9 cellular contexts compared by ENCODE assay signal in the genomic region with DNA sequence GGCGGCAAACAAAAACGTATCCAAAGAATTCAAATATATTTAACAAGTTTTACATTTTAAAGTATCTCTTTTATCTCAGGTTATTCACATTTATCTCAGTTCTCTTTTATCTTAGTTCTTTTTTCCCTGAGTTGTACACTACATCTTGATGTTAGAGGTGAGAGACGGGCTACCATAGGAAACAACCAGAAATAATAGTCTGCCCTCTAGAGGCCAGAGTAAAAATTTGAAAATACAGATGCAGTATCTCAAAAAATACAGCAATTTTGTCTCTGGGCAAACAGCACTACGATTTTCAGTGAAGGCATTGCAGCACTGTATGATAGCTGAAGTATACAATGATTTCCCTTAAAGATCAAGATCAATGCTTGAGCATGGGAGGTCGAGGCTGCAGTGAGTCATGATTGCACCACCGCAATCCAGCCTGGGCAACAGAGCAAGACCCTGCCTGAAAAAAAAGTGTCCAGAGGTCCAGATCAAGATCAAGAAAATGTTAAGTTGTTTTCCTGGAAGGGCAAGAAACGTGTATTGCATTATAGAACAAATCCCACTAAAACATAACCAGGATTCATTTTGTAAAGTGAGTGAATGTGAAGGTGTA.
A peak's percentile ranks its signal among the peaks of the same experiment; 100 is the strongest.
DNase-seq lines count a peak whose midpoint lies in the region; ATAC-seq and TF ChIP-seq lines count a peak whose summit lies in the region.
"Had no signal": no experiment of that assay in that cellular context is flagged by ENCODE, and none has a peak within 500 bp of the region (broad histone marks: within the 10 kb centered on the region; RNA-seq: fewer than 3 reads in every experiment).

No MANE protein-coding gene starts in this region.

- peak; percentile 16 for DNase-seq in DMS79 treated with DMSO at 0.1 percent for 48 hours (lab: John Stamatoyannopoulos, UW)
- DNase-seq in DMS79 (lab: John Stamatoyannopoulos, UW), result no peak
- peak; percentile 4 for DNase-seq in NCI-H128 (lab: John Stamatoyannopoulos, UW; ENCODE audit: unreplicated experiment)
- DNase-seq in activated CD8-positive, alpha-beta T cell treated with anti-CD3 and anti-CD28 coated beads, Interleukin-2, amount 10 ng/mL, durations not matched to agents 7 days and 5 days, result no peak
- DNase-seq in kidney epithelial cell (ENCODE audit: low read depth), result no peak
- DNase-seq in stimulated activated CD4-positive, alpha-beta T cell treated with anti-CD3 and anti-CD28 coated beads, Interleukin-2, amount 100 ng/mL, for 24 hours, result no peak
- no peak for DNase-seq in ecto neural progenitor cell (ENCODE audit: low spot score)

- TF ChIP-seq CTCF in kidney epithelial cell (IDR thresholded peaks at IDR 0.05; ENCODE audit: insufficient read depth, low read length, poor library complexity, severe bottlenecking), result peak; percentile 53

- ATAC-seq in GM21619 (IDR thresholded peaks at IDR 0.05; ENCODE audit: unreplicated experiment), result peak; percentile 56
- ATAC-seq in activated CD8-positive, alpha-beta T cell treated with anti-CD3 and anti-CD28 coated beads, Interleukin-2, amount 10 ng/mL, durations not matched to agents 7 days and 5 days, result peak; percentile 60

- POLR2A ChIA-PET in activated CD8-positive, alpha-beta T cell treated with anti-CD3 and anti-CD28 coated beads, Interleukin-2, amount 10 ng/mL, durations not matched to agents 7 days and 5 days (lab: Charles Lee), result no interaction called here

- H3K27ac Mint-ChIP-seq in activated CD8-positive, alpha-beta T cell treated with anti-CD3 and anti-CD28 coated beads, Interleukin-2, amount 10 ng/mL, durations not matched to agents 7 days and 5 days, result no peak overlapping the region

- H3K36me3 ChIP-seq in kidney epithelial cell (ENCODE audit: control insufficient read depth, insufficient read depth, low read length), result no peaks in the 10 kb centered on the region
- H3K36me3 ChIP-seq: BLaER1 treated with 17β-estradiol and CSF1 and Interleukin-3, amounts not matched to agents 10 nM and 100 nM had no signal

- no peaks in the 10 kb centered on the region for H3K9me3 Mint-ChIP-seq in activated CD8-positive, alpha-beta T cell treated with anti-CD3 and anti-CD28 coated beads, Interleukin-2, amount 10 ng/mL, durations not matched to agents 7 days and 5 days (ENCODE audit: insufficient read depth)

- H3K36me3 Mint-ChIP-seq in activated CD8-positive, alpha-beta T cell treated with anti-CD3 and anti-CD28 coated beads, Interleukin-2, amount 10 ng/mL, durations not matched to agents 7 days and 5 days (ENCODE audit: low read depth), result no peaks in the 10 kb centered on the region

- no peak overlapping the region for H3K4me3 Mint-ChIP-seq in activated CD8-positive, alpha-beta T cell treated with anti-CD3 and anti-CD28 coated beads, Interleukin-2, amount 10 ng/mL, durations not matched to agents 7 days and 5 days

- peaks cover 6% of the 10 kb centered on the region for H3K4me1 Mint-ChIP-seq in activated CD8-positive, alpha-beta T cell treated with anti-CD3 and anti-CD28 coated beads, Interleukin-2, amount 10 ng/mL, durations not matched to agents 7 days and 5 days (ENCODE audit: low read depth)

- no peaks in the 10 kb centered on the region for H3K27me3 ChIP-seq in kidney epithelial cell (ENCODE audit: control insufficient read depth, insufficient read depth, low read length)
- H3K27me3 ChIP-seq: BLaER1 treated with 17β-estradiol and CSF1 and Interleukin-3, amounts not matched to agents 10 nM and 100 nM had no signal

- CTCF ChIA-PET in activated CD8-positive, alpha-beta T cell treated with anti-CD3 and anti-CD28 coated beads, Interleukin-2, amount 10 ng/mL, durations not matched to agents 7 days and 5 days (lab: Charles Lee), result interaction anchor here (0.7 to 2.5 kb wide), 9 partner anchors 10 to 279 kb away, joined by 3 to 20 read pairs (median 4); no protein-coding TSS in a partner anchor

- H3K4me3 ChIP-seq in kidney epithelial cell (ENCODE audit: low read depth, low read length), result no peak overlapping the region
- H3K4me3 ChIP-seq: BLaER1 treated with 17β-estradiol and CSF1 and Interleukin-3, amounts not matched to agents 10 nM and 100 nM had no signal

- H3K27me3 Mint-ChIP-seq in activated CD8-positive, alpha-beta T cell treated with anti-CD3 and anti-CD28 coated beads, Interleukin-2, amount 10 ng/mL, durations not matched to agents 7 days and 5 days (ENCODE audit: low read depth), result peaks cover 7% of the 10 kb centered on the region

Comparison
In these comparisons a context has a peak if more than half of its experiments do, and no peak if none do; other contexts are left out.
1. DNase-seq: peak in DMS79 treated with DMSO at 0.1 percent for 48 hours (single experiment) and NCI-H128 (single experiment); none in DMS79 (single experiment), activated CD8-positive, alpha-beta T cell treated with anti-CD3 and anti-CD28 coated beads, Interleukin-2, amount 10 ng/mL, durations not matched to agents 7 days and 5 days (single experiment), kidney epithelial cell (single experiment), stimulated activated CD4-positive, alpha-beta T cell treated with anti-CD3 and anti-CD28 coated beads, Interleukin-2, amount 100 ng/mL, for 24 hours (0 of 2) and ecto neural progenitor cell (single experiment).